27 cellular contexts compared by ENCODE assay signal in the genomic region with DNA sequence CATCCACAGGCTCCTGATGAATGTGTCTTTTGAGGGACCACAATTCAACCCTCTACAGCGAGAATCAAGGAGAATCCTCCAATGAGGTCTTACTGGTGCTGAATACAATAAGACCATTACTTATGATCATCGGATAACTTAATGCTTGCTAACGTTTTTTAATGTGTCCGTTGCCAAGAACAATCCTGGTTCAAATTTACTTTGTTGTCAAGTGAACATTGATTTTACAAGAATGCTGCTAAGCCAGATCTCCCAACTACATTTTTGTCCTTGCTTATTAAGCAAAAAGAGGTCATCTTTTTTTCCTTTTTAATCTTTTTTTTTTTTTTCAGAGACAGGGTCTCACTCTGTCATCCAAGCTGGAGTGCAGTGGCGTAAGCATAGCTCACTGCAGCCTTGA.
"Had no signal": no experiment of that assay in that cellular context is flagged by ENCODE, and none has a peak within 500 bp of the region (broad histone marks: within the 10 kb centered on the region; RNA-seq: fewer than 3 reads in every experiment).

No MANE protein-coding gene starts in this region.

- DNase-seq: activated CD4-positive, alpha-beta memory T cell treated with anti-CD3 and anti-CD28 coated beads, Interleukin-2, amount 10 ng/mL, durations not matched to agents 7 days and 5 days; activated CD4-positive, alpha-beta T cell treated with anti-CD3 and anti-CD28 coated beads for 36 hours; activated CD4-positive, alpha-beta T cell treated with anti-CD3 and anti-CD28 coated beads, Interleukin-2, amount 10 ng/mL, durations not matched to agents 24 days and 14 days; activated CD4-positive, CD25-positive, alpha-beta regulatory T cell; activated CD4-positive, CD25-positive, alpha-beta regulatory T cell treated with anti-CD3 and anti-CD28 coated beads, Interleukin-2, amount 50 U/mL, for 72 hours; activated CD8-positive, alpha-beta memory T cell treated with anti-CD3 and anti-CD28 coated beads, Interleukin-2, amount 50 U/mL, for 48 hours; activated gamma-delta T cell; activated naive CD4-positive, alpha-beta T cell; activated naive CD4-positive, alpha-beta T cell treated with anti-CD3 and anti-CD28 coated beads, Interleukin-2, amount 10 ng/mL, durations not matched to agents 7 days and 5 days; activated naive CD8-positive, alpha-beta T cell treated with anti-CD3 and anti-CD28 coated beads, Interleukin-2, amount 10 ng/mL, durations not matched to agents 7 days and 5 days; activated T-cell treated with anti-CD3 and anti-CD28 coated beads for 4 hours; activated T-cell treated with anti-CD3 and anti-CD28 coated beads, Interleukin-2, amount 50 U/mL, for 24 hours; activated T-cell treated with anti-CD3 and anti-CD28 coated beads, Interleukin-2, amount 50 U/mL, for 72 hours; amniotic stem cell; anterior cingulate cortex; caudate nucleus; cortex of kidney; effector memory CD4-positive, alpha-beta T cell; endodermal cell; foreskin fibroblast; head of caudate nucleus; T-helper 2 cell had no signal

- ATAC-seq: activated CD4-positive, alpha-beta T cell treated with anti-CD3 and anti-CD28 coated beads for 36 hours; activated naive CD4-positive, alpha-beta T cell treated with anti-CD3 and anti-CD28 coated beads, Interleukin-2, amount 50 U/mL, for 72 hours; activated T-cell treated with anti-CD3 and anti-CD28 coated beads, Interleukin-2, amount 50 U/mL, for 72 hours; esophagus mucosa had no signal

- FAIRE-seq: astrocyte, colon, frontal cortex had no signal
